ENCODE assay signal across 23 cellular contexts in genomic region chr12:88503344-88503743, GRCh38.
DNase-seq lines count a peak whose midpoint lies in the region; ATAC-seq and TF ChIP-seq lines count a peak whose summit lies in the region.
"Had no signal": no experiment of that assay in that cellular context is flagged by ENCODE, and none has a peak within 500 bp of the region (broad histone marks: within the 10 kb centered on the region; RNA-seq: fewer than 3 reads in every experiment).

No MANE protein-coding gene starts in this region.

- RAD21 ChIA-PET in HCT116 (lab: Charles Lee; ENCODE audit: low non-redundant PET in 1 of 2, low total read pairs in 2 of 2, uncharacterized antibody in 2 of 2, unreplicated experiment in 2 of 2) = no interaction called here

- H3K9me2 ChIP-seq in HCT116 (ENCODE audit: insufficient read depth) = no peaks in the 10 kb centered on the region

- H3K18ac ChIP-seq in trophoblast cell (ENCODE audit: low read length) = no peak overlapping the region

- H3K27ac Mint-ChIP-seq in Caco-2 (ENCODE audit: unreplicated experiment) (peak overlapping the region; percentile 3), glutamatergic neuron (ENCODE audit: unreplicated experiment) (peak overlapping the region; percentile 10), Calu3 (ENCODE audit: unreplicated experiment) (no peak overlapping the region)
- H3K27ac Mint-ChIP-seq: B cell, CD14-positive monocyte, IgD-negative memory B cell had no signal

- H2BK12ac ChIP-seq in trophoblast cell (ENCODE audit: low read length) = no peak overlapping the region

- H3K4me1 ChIP-seq in Caco-2 = peaks cover 19% of the 10 kb centered on the region
- H3K4me1 ChIP-seq in HCT116 (ENCODE audit: control insufficient read depth in 1 of 2, insufficient read depth in 2 of 2, low read length in 2 of 2) = peaks cover 0 to 23% of the 10 kb centered on the region in 2 experiments; a peak in 2 of 4 replicates
- H3K4me1 ChIP-seq in trophoblast cell (ENCODE audit: control insufficient read depth in 1 of 2, insufficient read depth in 2 of 2, low read length in 2 of 2) = no peaks in the 10 kb centered on the region
- H3K4me1 ChIP-seq: SJSA1 had no signal

- no peak for TF ChIP-seq POLR2A in HCT116 (IDR thresholded peaks at IDR 0.05; ENCODE audit: borderline replicate concordance, extremely low read depth, insufficient read depth, insufficient read length)

- H3K36me3 Mint-ChIP-seq in Caco-2 (ENCODE audit: insufficient read depth, unreplicated experiment) (peaks cover 95% of the 10 kb centered on the region), glutamatergic neuron (ENCODE audit: unreplicated experiment) (no peaks in the 10 kb centered on the region), Calu3 (ENCODE audit: insufficient read depth, unreplicated experiment) (peaks cover 6% of the 10 kb centered on the region)
- H3K36me3 Mint-ChIP-seq: CD14-positive monocyte, IgD-negative memory B cell had no signal

- no CpG with 5 or more reads among the region's 4 CpGs for WGBS in trophoblast cell (ENCODE audit: extremely low coverage, insufficient coverage, insufficient read length)

- H3K27me3 Mint-ChIP-seq in Caco-2 (ENCODE audit: insufficient read depth, unreplicated experiment) (no peaks in the 10 kb centered on the region), glutamatergic neuron (ENCODE audit: unreplicated experiment) (no peaks in the 10 kb centered on the region), Calu3 (ENCODE audit: unreplicated experiment) (no peaks in the 10 kb centered on the region)
- H3K27me3 Mint-ChIP-seq: B cell, IgD-negative memory B cell had no signal

- CTCF ChIA-PET in Caco-2 (lab: Charles Lee) = interaction anchor here (0.6 kb wide), 1 partner anchor 49 kb away, joined by 7 read pairs; no protein-coding TSS in a partner anchor
- CTCF ChIA-PET in HCT116 (lab: Charles Lee) = no interaction called here
- CTCF ChIA-PET in Calu3 (lab: Charles Lee) = no interaction called here

- H3K4ac ChIP-seq in trophoblast cell (ENCODE audit: low read depth, low read length) = no peak overlapping the region

- peak overlapping the region; percentile 3; the same call in 1 of the 2 replicates for H3K27ac ChIP-seq in HCT116 (ENCODE audit: low read depth, low read length)
- H3K27ac ChIP-seq in trophoblast cell (ENCODE audit: low read depth, low read length) = no peak overlapping the region
- H3K27ac ChIP-seq: SJSA1 had no signal

- no peak overlapping the region for H3K4me2 ChIP-seq in HCT116 (ENCODE audit: low read length)
- no peak overlapping the region for H3K4me2 ChIP-seq in trophoblast cell (ENCODE audit: low read length)

- H3K27me3 ChIP-seq in Caco-2 (replicated peaks; ENCODE audit: control insufficient read depth, insufficient read depth, low read length) (no peaks in the 10 kb centered on the region), HCT116 (ENCODE audit: insufficient read depth, low read length) (no peaks in the 10 kb centered on the region), trophoblast cell (ENCODE audit: insufficient read depth, low read length) (no peaks in the 10 kb centered on the region)
- H3K27me3 ChIP-seq: SJSA1 had no signal

- no peak overlapping the region for H3K14ac ChIP-seq in trophoblast cell (ENCODE audit: low read length)

- H4K8ac ChIP-seq in trophoblast cell (ENCODE audit: low read depth, low read length) = no peak overlapping the region

- no peak overlapping the region for H3K9ac ChIP-seq in HCT116 (ENCODE audit: low read length)
- no peak overlapping the region for H3K9ac ChIP-seq in trophoblast cell (ENCODE audit: low read length)
- H3K9ac ChIP-seq: GM23248 had no signal

- peak overlapping the region; percentile 44 for H3K23ac ChIP-seq in trophoblast cell (ENCODE audit: low read length)

- H3K4me3 Mint-ChIP-seq in Caco-2 (ENCODE audit: unreplicated experiment) (no peak overlapping the region), glutamatergic neuron (ENCODE audit: unreplicated experiment) (peak overlapping the region; percentile 4), Calu3 (ENCODE audit: low read depth, unreplicated experiment) (no peak overlapping the region)
- H3K4me3 Mint-ChIP-seq: B cell, CD14-positive monocyte, IgD-negative memory B cell had no signal

- H3K9me3 Mint-ChIP-seq in Caco-2 (ENCODE audit: unreplicated experiment) (no peaks in the 10 kb centered on the region), glutamatergic neuron (ENCODE audit: unreplicated experiment) (peaks cover 3% of the 10 kb centered on the region), Calu3 (ENCODE audit: low read depth, unreplicated experiment) (no peaks in the 10 kb centered on the region)

- no peak overlapping the region for H2AFZ ChIP-seq in HCT116 (ENCODE audit: low read depth, low read length, poor library complexity, severe bottlenecking)
- H2AFZ ChIP-seq in trophoblast cell (ENCODE audit: insufficient read depth, low read length, poor library complexity) = no peak overlapping the region
- H2AFZ ChIP-seq: GM23248 had no signal

- ATAC-seq in HCT116 = no peak
- ATAC-seq: Right ventricle myocardium inferior had no signal

- BruUV-seq in Caco-2 (replicated peaks; lab: Mats Ljungman, UMichigan) (no TSS peak), HCT116 (replicated peaks; lab: Mats Ljungman, UMichigan) (no TSS peak), Calu3 (replicated peaks; lab: Mats Ljungman, UMichigan) (no TSS peak)

- H3K79me1 ChIP-seq in trophoblast cell (ENCODE audit: low read length) = no peaks in the 10 kb centered on the region

- TF ChIP-seq RAD21 in HCT116 (IDR thresholded peaks at IDR 0.05; ENCODE audit: low read depth) = no peak

- H3K79me2 ChIP-seq in HCT116 (ENCODE audit: insufficient read depth, low read length) = peaks cover 98% of the 10 kb centered on the region
- no peaks in the 10 kb centered on the region for H3K79me2 ChIP-seq in trophoblast cell (ENCODE audit: control insufficient read depth, insufficient read depth, low read length, poor library complexity)

- no peak overlapping the region for H2BK120ac ChIP-seq in trophoblast cell (ENCODE audit: insufficient read depth, low read length, poor library complexity)

- H3K36me3 ChIP-seq in Caco-2 (ENCODE audit: control insufficient read depth, insufficient read depth, low read length) = peaks cover 4% of the 10 kb centered on the region
- peaks cover 58 to 82% of the 10 kb centered on the region in 2 experiments for H3K36me3 ChIP-seq in HCT116 (ENCODE audit: control insufficient read depth in 1 of 2, insufficient read depth in 2 of 2, low read length in 2 of 2)
- no peaks in the 10 kb centered on the region for H3K36me3 ChIP-seq in trophoblast cell (ENCODE audit: control insufficient read depth in 1 of 2, insufficient read depth in 2 of 2, low read length in 2 of 2)
- H3K36me3 ChIP-seq: SJSA1 had no signal

- H4K12ac ChIP-seq in trophoblast cell (ENCODE audit: low read depth, low read length) = no peak overlapping the region

- H4K20me1 ChIP-seq in HCT116 (ENCODE audit: insufficient read depth) = peaks cover 46% of the 10 kb centered on the region

- TF ChIP-seq CTCF in Caco-2 (IDR thresholded peaks at IDR 0.05; ENCODE audit: insufficient read depth in 1 of 2, low read depth in 1 of 2, low read length in 1 of 2, severe bottlenecking in 1 of 2, unreplicated experiment in 1 of 2) (no peak), HCT116 (IDR thresholded peaks at IDR 0.05 in 2 of 3, conservative IDR thresholded peaks at IDR 0.05 in 1 of 3; ENCODE audit: borderline replicate concordance in 1 of 3, insufficient read depth in 1 of 3, low read depth in 2 of 3, low read length in 2 of 3) (no peak), glutamatergic neuron (IDR thresholded peaks at IDR 0.05; ENCODE audit: partially characterized antibody, unreplicated experiment) (no peak), Calu3 (IDR thresholded peaks at IDR 0.05; ENCODE audit: unreplicated experiment) (no peak)

- POLR2A ChIA-PET in Caco-2 (lab: Charles Lee) (no interaction called here), HCT116 (lab: Charles Lee) (no interaction called here)

- H2AK5ac ChIP-seq in trophoblast cell (ENCODE audit: low read length) = no peak overlapping the region

- intact Hi-C loops in Caco-2 (cut with micrococcal nuclease; ENCODE audit: unreplicated experiment) (loop anchor here (10.0 kb wide), 1 partner anchor 491 kb away; no protein-coding TSS in a partner anchor), HCT116 (cut with micrococcal nuclease) (no loop called here), Calu3 (cut with micrococcal nuclease; ENCODE audit: unreplicated experiment) (no loop called here)

- H3K4me3 ChIP-seq in Caco-2 (ENCODE audit: low read depth, low read length) (no peak overlapping the region), HCT116 (replicated peaks in 1 of 2; ENCODE audit: low read depth in 1 of 2, low read length in 2 of 2) (no peak overlapping the region), trophoblast cell (ENCODE audit: low read depth, low read length) (no peak overlapping the region)
- H3K4me3 ChIP-seq: GM23248, SJSA1 had no signal

- DNase-seq in Caco-2 (no peak), HCT116 (ENCODE audit: low read depth, low spot score) (no peak), glutamatergic neuron (no peak), trophoblast cell (no peak), NOMO-1 (lab: John Stamatoyannopoulos, UW; ENCODE audit: unreplicated experiment in 2 of 2) (no peak), Calu3 (no peak)
- DNase-seq in effector CD4-positive, alpha-beta T cell = no peak
- DNase-seq in stimulated activated CD4-positive, alpha-beta T cell treated with anti-CD3 and anti-CD28 coated beads, Interleukin-2, amount 100 ng/mL, for 24 hours = no peak
- DNase-seq: DMS79, GM23248, HCEC 1CT, NCI-H1105 treated with DMSO at 0.1 percent for 48 hours, NCI-H1694, NCI-H2081, NCI-H2171, NCI-H345, NCI-H524, NCI-H774 had no signal

- no peak overlapping the region for H4K91ac ChIP-seq in trophoblast cell (ENCODE audit: low read depth, low read length)

- H2BK5ac ChIP-seq in trophoblast cell (ENCODE audit: low read depth, low read length, poor library complexity) = no peak overlapping the region

- H3K4me1 Mint-ChIP-seq in Caco-2 (ENCODE audit: low read depth, unreplicated experiment) = peaks cover 26% of the 10 kb centered on the region
- peaks cover 10% of the 10 kb centered on the region for H3K4me1 Mint-ChIP-seq in glutamatergic neuron (ENCODE audit: low read depth, unreplicated experiment)
- no peaks in the 10 kb centered on the region for H3K4me1 Mint-ChIP-seq in Calu3 (ENCODE audit: low read depth, unreplicated experiment)
- H3K4me1 Mint-ChIP-seq: B cell, CD14-positive monocyte, IgD-negative memory B cell had no signal

- no peaks in the 10 kb centered on the region for H3K9me3 ChIP-seq in Caco-2
- H3K9me3 ChIP-seq in HCT116 (ENCODE audit: control insufficient read depth in 1 of 2, insufficient read depth in 1 of 2, low read depth in 1 of 2, low read length in 2 of 2) = no peaks in the 10 kb centered on the region
- H3K9me3 ChIP-seq in trophoblast cell (ENCODE audit: insufficient read depth, low read depth, low read length) = no peaks in the 10 kb centered on the region
- H3K9me3 ChIP-seq: SJSA1 had no signal

TF ChIP-seq in HCT116, 20 proteins besides CTCF, POLR2A, EP300 and RAD21:
- TF ChIP-seq EGR1 (IDR thresholded peaks at IDR 0.05; ENCODE audit: low read depth) (no peak), SIN3A (IDR thresholded peaks at IDR 0.05; ENCODE audit: low read depth) (no peak), POLR2AphosphoS5 (IDR thresholded peaks at IDR 0.05; ENCODE audit: low read depth, low read length) (peak; percentile 57)
